9 cellular contexts compared by ENCODE assay signal in the genomic region with DNA sequence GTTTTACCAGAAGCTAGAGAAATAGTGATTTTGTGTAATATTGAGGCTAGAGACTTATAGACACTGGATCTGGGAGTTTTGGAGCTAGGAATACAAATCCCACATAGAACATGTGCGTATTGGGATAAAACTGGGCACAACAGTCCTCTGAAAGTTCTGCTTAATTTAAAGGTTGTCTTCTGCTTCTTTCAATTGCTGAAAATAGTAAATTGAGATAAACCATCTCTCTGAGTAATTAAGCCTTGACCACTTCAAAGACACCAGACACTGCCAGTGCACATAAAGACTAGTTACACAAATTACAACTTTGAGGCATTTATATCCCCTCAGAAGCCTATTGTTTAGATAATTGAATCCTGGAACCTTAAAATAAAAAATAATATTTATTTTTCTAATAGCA.
"Had no signal": no experiment of that assay in that cellular context is flagged by ENCODE, and none has a peak within 500 bp of the region (broad histone marks: within the 10 kb centered on the region; RNA-seq: fewer than 3 reads in every experiment).

No MANE protein-coding gene starts in this region.

- ATAC-seq: HCT116, HepG2 had no signal

- H3K9ac ChIP-seq: GM23248 had no signal

- H3K9me3 ChIP-seq: HAP-1 had no signal

- DNase-seq: GM23248, GOT3, H7, HFFc6, KBM-7 had no signal

- H3K27ac ChIP-seq: GM23248, HL-60 had no signal

- H3K4me3 ChIP-seq: GM23248, HAP-1 had no signal

- H3K36me3 ChIP-seq: HAP-1 had no signal

- H3K4me1 ChIP-seq: HAP-1 had no signal

- H2AFZ ChIP-seq: GM23248 had no signal
